ENCODE assay signal across 9 cellular contexts in genomic region chr12:104494816-104495158, GRCh38. TPM values are rescaled to one million over a fixed set of nuclear protein-coding genes. Genes with fewer than 3 reads are reported as not detected.
DNase-seq lines count a peak whose midpoint lies in the region; ATAC-seq and TF ChIP-seq lines count a peak whose summit lies in the region.
"Had no signal": no experiment of that assay in that cellular context is flagged by ENCODE, and none has a peak within 500 bp of the region (broad histone marks: within the 10 kb centered on the region; RNA-seq: fewer than 3 reads in every experiment).

No MANE protein-coding gene starts in this region.

- peaks cover 45% of the 10 kb centered on the region for H3K36me3 Mint-ChIP-seq in activated T-helper 2 cell treated with anti-CD3 and anti-CD28 coated beads, Interferon-gamma antibody, Interleukin-2, Interleukin-4, amounts not matched to agents 10 μg/mL and 5 μg/mL and 100 μg/mL, durations not matched to agents 14 hours and 24 hours and 36 hours (ENCODE audit: low read depth)
- H3K36me3 Mint-ChIP-seq in naive thymus-derived CD8-positive, alpha-beta T cell = no peaks in the 10 kb centered on the region

- no peak for TF ChIP-seq CTCF in GM12865 (IDR thresholded peaks at IDR 0.05; ENCODE audit: insufficient read depth, low read depth, low read length, missing control alignments)

- ATAC-seq in HG02623 (IDR thresholded peaks at IDR 0.05; ENCODE audit: unreplicated experiment) (peak; percentile 34), esophagus mucosa (no peak), HG03439 (IDR thresholded peaks at IDR 0.05; ENCODE audit: unreplicated experiment) (no peak)
- ATAC-seq in naive thymus-derived CD8-positive, alpha-beta T cell = peak; percentile 36 to 42

- no peaks in the 10 kb centered on the region for H3K9me3 Mint-ChIP-seq in activated T-helper 2 cell treated with anti-CD3 and anti-CD28 coated beads, Interferon-gamma antibody, Interleukin-2, Interleukin-4, amounts not matched to agents 10 μg/mL and 5 μg/mL and 100 μg/mL, durations not matched to agents 14 hours and 24 hours and 36 hours
- H3K9me3 Mint-ChIP-seq in naive thymus-derived CD8-positive, alpha-beta T cell = no peaks in the 10 kb centered on the region

- POLR2A ChIA-PET in naive thymus-derived CD8-positive, alpha-beta T cell (lab: Charles Lee) = interaction anchor here (0.7 to 1.4 kb wide), 3 partner anchors 14 to 543 kb away, joined by 3 to 5 read pairs (median 4); no protein-coding TSS in a partner anchor

- H3K4me1 Mint-ChIP-seq in activated T-helper 2 cell treated with anti-CD3 and anti-CD28 coated beads, Interferon-gamma antibody, Interleukin-2, Interleukin-4, amounts not matched to agents 10 μg/mL and 5 μg/mL and 100 μg/mL, durations not matched to agents 14 hours and 24 hours and 36 hours (ENCODE audit: low read depth) = peaks cover 81% of the 10 kb centered on the region
- peaks cover 46 to 95% (median 87%) of the 10 kb centered on the region in 4 donors for H3K4me1 Mint-ChIP-seq in naive thymus-derived CD8-positive, alpha-beta T cell

- H3K4me3 ChIP-seq in GM12865 (ENCODE audit: low read depth, low read length) = no peak overlapping the region
- H3K4me3 ChIP-seq: esophagus muscularis mucosa had no signal

- H3K27ac Mint-ChIP-seq in activated T-helper 2 cell treated with anti-CD3 and anti-CD28 coated beads, Interferon-gamma antibody, Interleukin-2, Interleukin-4, amounts not matched to agents 10 μg/mL and 5 μg/mL and 100 μg/mL, durations not matched to agents 14 hours and 24 hours and 36 hours = peak overlapping the region; percentile 85
- peak overlapping the region; percentile 67 to 97 (median 87) for H3K27ac Mint-ChIP-seq in naive thymus-derived CD8-positive, alpha-beta T cell

- intact Hi-C loops in activated T-helper 2 cell treated with anti-CD3 and anti-CD28 coated beads, Interferon-gamma antibody, Interleukin-2, Interleukin-4, amounts not matched to agents 10 μg/mL and 5 μg/mL and 100 μg/mL, durations not matched to agents 14 hours and 24 hours and 36 hours (cut with micrococcal nuclease) = loop anchor here (1.0 to 10.0 kb wide), 7 partner anchors 16 to 560 kb away; partner anchors contain the start of gene CHST11

- no peaks in the 10 kb centered on the region for H3K27me3 Mint-ChIP-seq in activated T-helper 2 cell treated with anti-CD3 and anti-CD28 coated beads, Interferon-gamma antibody, Interleukin-2, Interleukin-4, amounts not matched to agents 10 μg/mL and 5 μg/mL and 100 μg/mL, durations not matched to agents 14 hours and 24 hours and 36 hours (ENCODE audit: low read depth)
- no peaks in the 10 kb centered on the region for H3K27me3 Mint-ChIP-seq in naive thymus-derived CD8-positive, alpha-beta T cell

- peak overlapping the region; percentile 54 for H3K4me3 Mint-ChIP-seq in activated T-helper 2 cell treated with anti-CD3 and anti-CD28 coated beads, Interferon-gamma antibody, Interleukin-2, Interleukin-4, amounts not matched to agents 10 μg/mL and 5 μg/mL and 100 μg/mL, durations not matched to agents 14 hours and 24 hours and 36 hours (ENCODE audit: low read depth)
- H3K4me3 Mint-ChIP-seq in naive thymus-derived CD8-positive, alpha-beta T cell = peak overlapping the region; percentile 26 to 83 (median 73)

- peak; percentile 44 for DNase-seq in GM12865 (ENCODE audit: low read depth)
- DNase-seq in activated T-helper 2 cell treated with anti-CD3 and anti-CD28 coated beads, Interferon-gamma antibody, Interleukin-2, Interleukin-4, amounts not matched to agents 10 μg/mL and 5 μg/mL and 100 μg/mL, durations not matched to agents 14 hours and 24 hours and 36 hours (ENCODE audit: low spot score) = no peak
- peak in 2 of 10 donors; percentile 26 to 48 for DNase-seq in naive thymus-derived CD8-positive, alpha-beta T cell
- DNase-seq in activated gamma-delta T cell treated with Interleukin-2 at 50 U/mL for 16 hours = no peak
- no peak for DNase-seq in T-helper 9 cell

RNA-seq across cellular contexts. Expression of gene CHST11, which starts 38.0 kb away (rescaled TPM):
- total RNA-seq in activated T-helper 2 cell treated with anti-CD3 and anti-CD28 coated beads, Interferon-gamma antibody, Interleukin-2, Interleukin-4, amounts not matched to agents 10 μg/mL and 5 μg/mL and 100 μg/mL, durations not matched to agents 14 hours and 24 hours and 36 hours = 41.0 and 50.6 TPM in 2 replicates
- total RNA-seq in naive thymus-derived CD8-positive, alpha-beta T cell = 10 to 100 TPM; 26.8 to 28.4 TPM
- polyA plus RNA-seq in naive thymus-derived CD8-positive, alpha-beta T cell = 10 to 100 TPM; 23.1 to 35.6 (median 26.1) TPM
- 7.3 TPM for total RNA-seq in esophagus mucosa

Comparison
In these comparisons a context has a peak if more than half of its experiments do, and no peak if none do; other contexts are left out.
1. ATAC-seq: peak in HG02623 (single experiment) and naive thymus-derived CD8-positive, alpha-beta T cell (2 of 2); none in esophagus mucosa (single experiment) and HG03439 (single experiment).